ENCODE assay signal across 1 cellular context in genomic region chr5:139863855-139864558, GRCh38.
TF ChIP-seq lines count a peak whose summit lies in the region.

No MANE protein-coding gene starts in this region.

TF ChIP-seq in K562, 482 proteins besides CTCF, POLR2A, EP300 and RAD21 (continued from another document):
- TF ChIP-seq SMC3 (conservative IDR thresholded peaks at IDR 0.05; ENCODE audit: insufficient read depth, low read depth, low read length) (peak; percentile 86), EZH2 (IDR thresholded peaks at IDR 0.05; ENCODE audit: borderline replicate concordance, low read depth, low read length) (no peak), BRF2 (IDR thresholded peaks at IDR 0.05; ENCODE audit: borderline replicate concordance, insufficient read depth, insufficient read length) (no peak), C11orf30 (IDR thresholded peaks at IDR 0.05; ENCODE audit: low read depth) (0 out of 2 replicates have a peak, but pooled peaks have one; percentile 6), KDM5B (IDR thresholded peaks at IDR 0.05; ENCODE audit: insufficient replicate concordance, low read depth, low read length) (no peak), DEAF1 (CRISPR knock-in tag; IDR thresholded peaks at IDR 0.05) (0 out of 2 replicates have a peak, but pooled peaks have one; percentile 9), CC2D1A (IDR thresholded peaks at IDR 0.05) (no peak)
